Comparison of ENCODE assay signal across 13 cellular contexts in the genomic region with DNA sequence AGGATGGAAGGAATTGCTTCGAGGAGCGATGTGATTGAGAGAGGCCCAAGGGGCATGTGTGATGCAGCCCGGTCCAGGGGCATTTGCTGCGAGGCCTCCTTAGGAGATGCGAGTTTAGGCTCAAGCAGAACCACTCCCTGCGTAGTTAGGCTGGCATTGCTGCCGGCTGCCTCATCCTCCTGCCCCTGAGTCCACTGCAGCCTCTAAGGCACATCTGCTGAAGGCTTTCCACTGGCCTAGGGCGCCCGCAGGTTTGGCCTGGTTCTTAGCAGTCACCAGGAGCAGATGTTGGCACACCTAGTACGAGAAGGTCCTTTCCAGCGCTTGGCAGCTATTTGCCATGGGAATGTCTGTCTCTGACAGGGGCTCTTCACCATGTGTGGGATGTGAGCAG. TPM values are rescaled to one million over a fixed set of nuclear protein-coding genes. Genes with fewer than 3 reads are reported as not detected.
DNase-seq lines count a peak whose midpoint lies in the region; ATAC-seq and TF ChIP-seq lines count a peak whose summit lies in the region.
"Had no signal": no experiment of that assay in that cellular context is flagged by ENCODE, and none has a peak within 500 bp of the region (broad histone marks: within the 10 kb centered on the region; RNA-seq: fewer than 3 reads in every experiment).

No MANE protein-coding gene starts in this region.

- H3K9me3 Mint-ChIP-seq in CD14-positive monocyte (no peaks in the 10 kb centered on the region), natural killer cell (no peaks in the 10 kb centered on the region)
- no peaks in the 10 kb centered on the region for H3K9me3 Mint-ChIP-seq in activated naive CD4-positive, alpha-beta T cell treated with anti-CD3 and anti-CD28 coated beads, Interleukin-2, amount 50 U/mL, for 72 hours

- peaks cover 67 to 86% of the 10 kb centered on the region in 2 donors for H3K36me3 Mint-ChIP-seq in CD14-positive monocyte
- H3K36me3 Mint-ChIP-seq in activated naive CD4-positive, alpha-beta T cell treated with anti-CD3 and anti-CD28 coated beads, Interleukin-2, amount 50 U/mL, for 72 hours = peaks cover 25 to 40% of the 10 kb centered on the region in 2 donors
- no peaks in the 10 kb centered on the region for H3K36me3 Mint-ChIP-seq in natural killer cell

- intact Hi-C loops in CD14-positive monocyte (cut with micrococcal nuclease) = loop anchor here in 1 of 2 donors (10.0 kb wide), 1 partner anchor 766 kb away; no protein-coding TSS in a partner anchor
- intact Hi-C loops in natural killer cell (cut with micrococcal nuclease) = loop anchor here (10.0 kb wide), 1 partner anchor 304 kb away; no protein-coding TSS in a partner anchor

- ATAC-seq in activated naive CD4-positive, alpha-beta T cell treated with anti-CD3 and anti-CD28 coated beads, Interleukin-2, amount 50 U/mL, for 72 hours = no peak
- ATAC-seq in natural killer cell (no peak), GM19351 (IDR thresholded peaks at IDR 0.05; ENCODE audit: unreplicated experiment) (no peak), GM18502 (IDR thresholded peaks at IDR 0.05; ENCODE audit: poor library complexity, unreplicated experiment) (no peak)

- DNase-seq in CD14-positive monocyte (ENCODE audit: low spot score) (no peak), natural killer cell (no peak), OCI-M2 (lab: John Stamatoyannopoulos, UW; ENCODE audit: unreplicated experiment) (no peak), GM03348 (ENCODE audit: low spot score) (no peak)
- DNase-seq in activated naive CD4-positive, alpha-beta T cell treated with anti-CD3 and anti-CD28 coated beads, Interleukin-2, amount 50 U/mL, for 72 hours (ENCODE audit: low spot score in 2 of 2) = no peak
- DNase-seq: esophagus squamous epithelium, MG63, ovary, PC-9 had no signal

- H3K27ac Mint-ChIP-seq in CD14-positive monocyte = peak overlapping the region; percentile 97 to 100 (median 99)
- H3K27ac Mint-ChIP-seq in activated naive CD4-positive, alpha-beta T cell treated with anti-CD3 and anti-CD28 coated beads, Interleukin-2, amount 50 U/mL, for 72 hours = peak overlapping the region; percentile 96 to 97
- H3K27ac Mint-ChIP-seq in natural killer cell = no peak overlapping the region

- TF ChIP-seq POLR2A in GM18526 (IDR thresholded peaks at IDR 0.05; ENCODE audit: extremely low read depth, insufficient read length) = peak; percentile 5

- H3K27me3 Mint-ChIP-seq in CD14-positive monocyte (ENCODE audit: low read depth in 3 of 3) (no peaks in the 10 kb centered on the region), natural killer cell (ENCODE audit: low read depth in 2 of 2) (no peaks in the 10 kb centered on the region)

- TF ChIP-seq CTCF in CD14-positive monocyte (IDR thresholded peaks at IDR 0.05) = no peak
- no peak for TF ChIP-seq CTCF in natural killer cell (IDR thresholded peaks at IDR 0.05)

- peak overlapping the region in 1 of 2 donors; percentile 48 for H3K4me3 Mint-ChIP-seq in CD14-positive monocyte
- H3K4me3 Mint-ChIP-seq in natural killer cell = peak overlapping the region; percentile 83

- H3K4me1 Mint-ChIP-seq in CD14-positive monocyte (peaks cover 82% of the 10 kb centered on the region), natural killer cell (peaks cover 78 to 82% of the 10 kb centered on the region in 2 donors)

RNA-seq across cellular contexts. Expression of gene INPP5D, which starts 20.7 kb away (rescaled TPM):
- 10 to 100 TPM; 30.6 to 54.8 TPM for polyA plus RNA-seq in CD14-positive monocyte
- total RNA-seq in activated naive CD4-positive, alpha-beta T cell treated with anti-CD3 and anti-CD28 coated beads, Interleukin-2, amount 50 U/mL, for 72 hours = 10 to 100 TPM; 70.7 to 71.1 TPM
- 100 to 1,000 TPM; 385 to 498 (median 497) TPM for total RNA-seq in natural killer cell

RNA-seq across cellular contexts. Expression of gene NEU2, which starts 48.4 kb away (rescaled TPM):
- polyA plus RNA-seq in CD14-positive monocyte = not detected
- not detected for total RNA-seq in activated naive CD4-positive, alpha-beta T cell treated with anti-CD3 and anti-CD28 coated beads, Interleukin-2, amount 50 U/mL, for 72 hours
- total RNA-seq in natural killer cell = not detected
- total RNA-seq: esophagus squamous epithelium, lung, ovary, PC-9 had no signal
- polyA plus RNA-seq: lung, ovary had no signal

Comparison
In these comparisons a context has a peak if more than half of its experiments do, and no peak if none do; other contexts are left out.
1. H3K27ac Mint-ChIP-seq: peak in CD14-positive monocyte (7 of 7) and activated naive CD4-positive, alpha-beta T cell treated with anti-CD3 and anti-CD28 coated beads, Interleukin-2, amount 50 U/mL, for 72 hours (2 of 2); none in natural killer cell (0 of 2).
2. RNA of gene INPP5D, which starts 20.7 kb away (total RNA-seq): 385 to 498 TPM in natural killer cell; 70.7 to 71.1 TPM in activated naive CD4-positive, alpha-beta T cell treated with anti-CD3 and anti-CD28 coated beads, Interleukin-2, amount 50 U/mL, for 72 hours; every median in the first group is over 4 times any median in the second.